Comparison of ENCODE assay signal across 8 cellular contexts in genomic region chr5:149455889-149456409, GRCh38.
DNase-seq lines count a peak whose midpoint lies in the region; ATAC-seq and TF ChIP-seq lines count a peak whose summit lies in the region.

No MANE protein-coding gene starts in this region.

- intact Hi-C loops in HCT116 (cut with micrococcal nuclease), result no loop called here
- intact Hi-C loops in left ventricle myocardium inferior (cut with micrococcal nuclease), result no loop called here

- in situ Hi-C loops in GM13976 (cut with MboI; ENCODE audit: low sequenced_read_pairs, unreplicated experiment), result loop anchor here (10.0 kb wide), 1 partner anchor 109 kb away; no protein-coding TSS in a partner anchor

- H3K9me3 Mint-ChIP-seq in activated T-helper 17 cell treated with anti-CD3 and anti-CD28 coated beads, Interleukin-2, amount 50 U/mL, for 72 hours, result no peaks in the 10 kb centered on the region

- H3K36me3 Mint-ChIP-seq in activated T-helper 17 cell treated with anti-CD3 and anti-CD28 coated beads, Interleukin-2, amount 50 U/mL, for 72 hours (ENCODE audit: low read depth), result no peaks in the 10 kb centered on the region

- DNase-seq in HCT116 (ENCODE audit: low read depth, low spot score) (peak; percentile 90), left ventricle myocardium inferior (peak; percentile 62), SHP77 treated with DMSO at 0.1 percent for 48 hours (lab: John Stamatoyannopoulos, UW) (no peak), UCSD-AML1 (lab: John Stamatoyannopoulos, UW; ENCODE audit: unreplicated experiment) (no peak), GM13976 (ENCODE audit: low spot score) (no peak)
- DNase-seq in stimulated activated naive CD8-positive, alpha-beta T cell treated with anti-CD3 and anti-CD28 coated beads, Interleukin-15, Interleukin-2, amounts not matched to agents 100 U/mL and 50 U/mL, for 24 hours, result no peak

- no peaks in the 10 kb centered on the region for H3K79me2 ChIP-seq in HCT116 (ENCODE audit: insufficient read depth, low read length)

- no peak for TF ChIP-seq RAD21 in HCT116 (IDR thresholded peaks at IDR 0.05; ENCODE audit: low read depth)

- H3K27me3 Mint-ChIP-seq in activated T-helper 17 cell treated with anti-CD3 and anti-CD28 coated beads, Interleukin-2, amount 50 U/mL, for 72 hours, result no peaks in the 10 kb centered on the region

- POLR2A ChIA-PET in HCT116 (lab: Charles Lee), result interaction anchor here (1.2 to 2.4 kb wide), 4 partner anchors 9 to 95 kb away, joined by 3 to 10 read pairs (median 6); partner anchors contain the start of gene CSNK1A1

- peak overlapping the region; percentile 42 for H2AFZ ChIP-seq in HCT116 (ENCODE audit: low read depth, low read length, poor library complexity, severe bottlenecking)

- ATAC-seq in HCT116 (peak; percentile 87), HG03196 (IDR thresholded peaks at IDR 0.05; ENCODE audit: unreplicated experiment) (no peak)
- ATAC-seq in activated T-helper 17 cell treated with anti-CD3 and anti-CD28 coated beads, Interleukin-2, amount 50 U/mL, for 72 hours (replicated peaks), result no peak
- peak; percentile 33 for ATAC-seq in stimulated activated naive CD8-positive, alpha-beta T cell treated with anti-CD3 and anti-CD28 coated beads, Interleukin-15, Interleukin-2, amounts not matched to agents 100 U/mL and 50 U/mL, for 24 hours

- RAD21 ChIA-PET in HCT116 (lab: Charles Lee; ENCODE audit: low non-redundant PET in 1 of 2, low total read pairs in 2 of 2, uncharacterized antibody in 2 of 2, unreplicated experiment in 2 of 2), result interaction anchor here in 1 of 2 experiments (0.6 to 1.2 kb wide), 2 partner anchors 10 to 45 kb away, joined by 3 read pairs; no protein-coding TSS in a partner anchor

- H3K27ac ChIP-seq in HCT116 (ENCODE audit: low read depth, low read length), result peak overlapping the region; percentile 27
- H3K27ac ChIP-seq in left ventricle myocardium inferior (replicated peaks), result peak overlapping the region; percentile 89

- H3K27ac Mint-ChIP-seq in activated T-helper 17 cell treated with anti-CD3 and anti-CD28 coated beads, Interleukin-2, amount 50 U/mL, for 72 hours, result peak overlapping the region; percentile 20

- H3K9me3 ChIP-seq in HCT116 (ENCODE audit: control insufficient read depth in 1 of 2, insufficient read depth in 1 of 2, low read depth in 1 of 2, low read length in 2 of 2) (no peaks in the 10 kb centered on the region), left ventricle myocardium inferior (replicated peaks) (no peaks in the 10 kb centered on the region)

- CTCF ChIA-PET in HCT116 (lab: Charles Lee), result interaction anchor here (1.0 to 2.0 kb wide), 6 partner anchors 10 to 109 kb away, joined by 3 to 10 read pairs (median 3); no protein-coding TSS in a partner anchor

- H3K4me3 ChIP-seq in HCT116 (replicated peaks in 1 of 2; ENCODE audit: low read depth in 1 of 2, low read length in 2 of 2), result peak overlapping the region in 1 of 2 experiments; percentile 42; a peak in 2 of 4 replicates
- H3K4me3 ChIP-seq in left ventricle myocardium inferior, result no peak overlapping the region

- peaks cover 4% of the 10 kb centered on the region for H3K4me1 Mint-ChIP-seq in activated T-helper 17 cell treated with anti-CD3 and anti-CD28 coated beads, Interleukin-2, amount 50 U/mL, for 72 hours

- H3K4me2 ChIP-seq in HCT116 (ENCODE audit: low read length), result peak overlapping the region; percentile 76

- H3K4me1 ChIP-seq in HCT116 (ENCODE audit: control insufficient read depth in 1 of 2, insufficient read depth in 2 of 2, low read length in 2 of 2) (peaks cover 29 to 71% of the 10 kb centered on the region in 2 experiments), left ventricle myocardium inferior (peaks cover 69% of the 10 kb centered on the region)

- TF ChIP-seq POLR2A in HCT116 (IDR thresholded peaks at IDR 0.05; ENCODE audit: borderline replicate concordance, extremely low read depth, insufficient read depth, insufficient read length), result no peak

- TF ChIP-seq CTCF in HCT116 (IDR thresholded peaks at IDR 0.05 in 2 of 3, conservative IDR thresholded peaks at IDR 0.05 in 1 of 3; ENCODE audit: borderline replicate concordance in 1 of 3, insufficient read depth in 1 of 3, low read depth in 2 of 3, low read length in 2 of 3) (no peak), left ventricle myocardium inferior (IDR thresholded peaks at IDR 0.05; ENCODE audit: borderline replicate concordance) (no peak), GM13976 (IDR thresholded peaks at IDR 0.05; ENCODE audit: borderline replicate concordance, control extremely low read depth, extremely low read depth, insufficient read depth, missing control alignments) (no peak)

- no peaks in the 10 kb centered on the region for H3K27me3 ChIP-seq in HCT116 (ENCODE audit: insufficient read depth, low read length)
- H3K27me3 ChIP-seq in left ventricle myocardium inferior (ENCODE audit: low read depth), result no peaks in the 10 kb centered on the region

- no peaks in the 10 kb centered on the region for H3K36me3 ChIP-seq in HCT116 (ENCODE audit: control insufficient read depth in 1 of 2, insufficient read depth in 2 of 2, low read length in 2 of 2)
- no peaks in the 10 kb centered on the region for H3K36me3 ChIP-seq in left ventricle myocardium inferior

- H3K9ac ChIP-seq in HCT116 (ENCODE audit: low read length), result peak overlapping the region; percentile 42

- BruUV-seq in HCT116 (replicated peaks; lab: Mats Ljungman, UMichigan), result no TSS peak

- no peaks in the 10 kb centered on the region for H3K9me2 ChIP-seq in HCT116 (ENCODE audit: insufficient read depth)

- H3K4me3 Mint-ChIP-seq in activated T-helper 17 cell treated with anti-CD3 and anti-CD28 coated beads, Interleukin-2, amount 50 U/mL, for 72 hours, result no peak overlapping the region

- H4K20me1 ChIP-seq in HCT116 (ENCODE audit: insufficient read depth), result no peaks in the 10 kb centered on the region

TF ChIP-seq in HCT116, 20 proteins besides CTCF, POLR2A, EP300 and RAD21:
- TF ChIP-seq POLR2AphosphoS5 (IDR thresholded peaks at IDR 0.05; ENCODE audit: low read depth, low read length) (peak; percentile 59; the same call in 1 of the 2 replicates), YY1 (IDR thresholded peaks at IDR 0.05; ENCODE audit: extremely low read depth, insufficient replicate concordance, low read depth, low read length) (peak; percentile 14), ZBTB33 (IDR thresholded peaks at IDR 0.05; ENCODE audit: extremely low read depth, insufficient replicate concordance, low read length) (no peak), TCF7L2 (IDR thresholded peaks at IDR 0.05; ENCODE audit: borderline replicate concordance, extremely low read depth, insufficient read depth, insufficient read length) (peak; percentile 94), EGR1 (IDR thresholded peaks at IDR 0.05; ENCODE audit: low read depth) (no peak), ATF3 (IDR thresholded peaks at IDR 0.05) (no peak)

Comparison
In these comparisons a context has a peak if more than half of its experiments do, and no peak if none do; other contexts are left out.
1. ATAC-seq: peak in HCT116 (single experiment) and stimulated activated naive CD8-positive, alpha-beta T cell treated with anti-CD3 and anti-CD28 coated beads, Interleukin-15, Interleukin-2, amounts not matched to agents 100 U/mL and 50 U/mL, for 24 hours (single experiment); none in activated T-helper 17 cell treated with anti-CD3 and anti-CD28 coated beads, Interleukin-2, amount 50 U/mL, for 72 hours (single experiment) and HG03196 (single experiment).
2. DNase-seq: peak in HCT116 (single experiment) and left ventricle myocardium inferior (single experiment); none in stimulated activated naive CD8-positive, alpha-beta T cell treated with anti-CD3 and anti-CD28 coated beads, Interleukin-15, Interleukin-2, amounts not matched to agents 100 U/mL and 50 U/mL, for 24 hours (single experiment), SHP77 treated with DMSO at 0.1 percent for 48 hours (single experiment), UCSD-AML1 (single experiment) and GM13976 (single experiment).